ENCODE assay signal across 21 cellular contexts in genomic region chr1:183289104-183289503, GRCh38.
DNase-seq lines count a peak whose midpoint lies in the region; ATAC-seq and TF ChIP-seq lines count a peak whose summit lies in the region.
"Had no signal": no experiment of that assay in that cellular context is flagged by ENCODE, and none has a peak within 500 bp of the region (broad histone marks: within the 10 kb centered on the region; RNA-seq: fewer than 3 reads in every experiment).

No MANE protein-coding gene starts in this region.

- no peak overlapping the region for H4K5ac ChIP-seq in mesendoderm (ENCODE audit: low read length)

- no peak for ATAC-seq in T-helper 17 cell
- ATAC-seq: GM23338, HCT116 had no signal

- H3K36me3 ChIP-seq in mesendoderm (ENCODE audit: control insufficient read depth, insufficient read depth, low read length) (no peaks in the 10 kb centered on the region), tibial artery (no peaks in the 10 kb centered on the region)

- H3K27ac ChIP-seq in mesendoderm (ENCODE audit: low read depth, low read length) (no peak overlapping the region), tibial artery (peak overlapping the region; percentile 63 to 77)
- H3K27ac ChIP-seq: A549 had no signal

- no CpG with 5 or more reads among the region's 8 CpGs for WGBS in mesendoderm (ENCODE audit: extremely low coverage, insufficient coverage, low lambda C conversion rate)

- no peak overlapping the region for H3K9ac ChIP-seq in mesendoderm (ENCODE audit: low read length)

- H3K27me3 ChIP-seq in mesendoderm (ENCODE audit: insufficient read depth, low read length, poor library complexity) = no peaks in the 10 kb centered on the region
- no peaks in the 10 kb centered on the region for H3K27me3 ChIP-seq in tibial artery

- H2BK15ac ChIP-seq in mesendoderm (replicated peaks; ENCODE audit: low read depth) = no peak overlapping the region

- no peak overlapping the region for H3K4me2 ChIP-seq in mesendoderm (ENCODE audit: low read length)
- H3K4me2 ChIP-seq: A549, GM23338 had no signal

- H3K18ac ChIP-seq in mesendoderm (ENCODE audit: low read length) = no peak overlapping the region

- H3K23ac ChIP-seq in mesendoderm (ENCODE audit: low read length) = no peak overlapping the region

- H2AK5ac ChIP-seq in mesendoderm (ENCODE audit: low read length) = peak overlapping the region; percentile 13

- H3K79me2 ChIP-seq in mesendoderm (ENCODE audit: control insufficient read depth, insufficient read depth, low read length) = no peaks in the 10 kb centered on the region

- H3K56ac ChIP-seq in mesendoderm (ENCODE audit: low read length) = no peak overlapping the region

- no peak overlapping the region for H2BK5ac ChIP-seq in mesendoderm (ENCODE audit: low read length)

- no peak overlapping the region for H3K4me3 ChIP-seq in mesendoderm (ENCODE audit: low read length)
- H3K4me3 ChIP-seq in tibial artery = no peak overlapping the region
- H3K4me3 ChIP-seq: A549, GM23338 had no signal

- H3K4me1 ChIP-seq in mesendoderm (ENCODE audit: control insufficient read depth, low read depth, low read length) (peaks cover 20% of the 10 kb centered on the region), tibial artery (peaks cover 0 to 59% (median 38%) of the 10 kb centered on the region in 4 donors)
- H3K4me1 ChIP-seq: A549 had no signal

- H3K27me3 Mint-ChIP-seq in T-helper 17 cell = peaks cover 15% of the 10 kb centered on the region

- H3K79me1 ChIP-seq in mesendoderm (ENCODE audit: low read length) = no peaks in the 10 kb centered on the region

- no peaks in the 10 kb centered on the region for H3K36me3 Mint-ChIP-seq in T-helper 17 cell (ENCODE audit: low read depth)

- H3K4me3 Mint-ChIP-seq in T-helper 17 cell = no peak overlapping the region
- H3K4me3 Mint-ChIP-seq: CD4-positive, alpha-beta T cell; GM23338 had no signal

- no peak for TF ChIP-seq CTCF in tibial artery (IDR thresholded peaks at IDR 0.05)

- DNase-seq in cerebellar cortex (ENCODE audit: low spot score) (peak; percentile 54), cardiac septum (ENCODE audit: low spot score) (peak; percentile 77), mesendoderm (no peak), tibial artery (no peak), T-helper 17 cell (no peak), NCI-H2107 (lab: John Stamatoyannopoulos, UW) (no peak), NCI-H2171 (lab: John Stamatoyannopoulos, UW) (no peak)
- DNase-seq: Caco-2; CD4-positive, alpha-beta T cell; DMS53; EL; MM.1S; NCI-H1092; NCI-H1436 treated with DMSO at 0.1 percent for 48 hours; NCI-H2029; NCI-H446 treated with DMSO at 0.1 percent for 48 hours; OCI-M1; SIG-M5 had no signal

- no peak overlapping the region for H2BK120ac ChIP-seq in mesendoderm (ENCODE audit: low read depth, low read length)

- intact Hi-C loops in cardiac septum (cut with DNase I) = no loop called here
- intact Hi-C loops in tibial artery (cut with DNase I; ENCODE audit: low total_unique reads) = loop anchor here (10.0 kb wide), 1 partner anchor 324 kb away; no protein-coding TSS in a partner anchor

- no peak overlapping the region for H4K8ac ChIP-seq in mesendoderm (ENCODE audit: low read depth, low read length)

- no peak overlapping the region for H3K4ac ChIP-seq in mesendoderm (ENCODE audit: low read depth, low read length)

- H3K4me1 Mint-ChIP-seq in T-helper 17 cell = peaks cover 2% of the 10 kb centered on the region

- no peaks in the 10 kb centered on the region for H3K9me3 ChIP-seq in tibial artery
- no peaks in the 10 kb centered on the region for H3K9me3 ChIP-seq in T-helper 17 cell (ENCODE audit: control insufficient read depth, low read length, poor library complexity, severe bottlenecking)
- H3K9me3 ChIP-seq: A549, Caco-2 had no signal

- H3K27ac Mint-ChIP-seq in T-helper 17 cell = no peak overlapping the region
- H3K27ac Mint-ChIP-seq: CD4-positive, alpha-beta T cell; GM23338 had no signal

Comparison
In these comparisons a context has a peak if more than half of its experiments do, and no peak if none do; other contexts are left out.
1. DNase-seq: peak in cerebellar cortex (single experiment) and cardiac septum (single experiment); none in mesendoderm (single experiment), tibial artery (0 of 2), T-helper 17 cell (0 of 3), NCI-H2107 (single experiment) and NCI-H2171 (single experiment).